26 cellular contexts compared by ENCODE assay signal in the genomic region with DNA sequence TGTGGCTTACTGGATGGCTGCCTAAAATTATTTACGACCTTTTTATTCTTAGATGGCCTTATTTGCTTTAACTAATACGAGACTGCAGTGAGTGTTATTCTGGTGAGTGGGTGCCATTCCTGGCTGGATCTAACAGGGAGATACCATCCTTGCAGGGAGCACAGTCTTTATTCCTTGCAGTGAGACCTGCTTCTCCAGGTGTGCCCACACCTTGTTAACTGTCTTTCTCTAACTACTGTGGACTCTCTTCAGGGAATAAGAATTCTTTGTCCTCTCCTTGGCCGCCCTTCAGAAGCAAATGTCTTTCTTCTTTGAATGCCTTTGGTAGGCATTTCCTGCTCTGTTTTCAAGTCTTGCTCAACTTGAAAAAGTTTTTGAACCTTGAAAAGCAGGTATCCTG. TPM values are rescaled to one million over a fixed set of nuclear protein-coding genes. Genes with fewer than 3 reads are reported as not detected.
DNase-seq lines count a peak whose midpoint lies in the region; ATAC-seq, FAIRE-seq and TF ChIP-seq lines count a peak whose summit lies in the region.
"Had no signal": no experiment of that assay in that cellular context is flagged by ENCODE, and none has a peak within 500 bp of the region (broad histone marks: within the 10 kb centered on the region; RNA-seq: fewer than 3 reads in every experiment).

No MANE protein-coding gene starts in this region.

- H3K4me1 Mint-ChIP-seq in H9 (peaks cover 16 to 19% of the 10 kb centered on the region in 2 experiments), WTC11 (peaks cover 18% of the 10 kb centered on the region), progenitor cell of endocrine pancreas (ENCODE audit: low read depth) (peaks cover 5% of the 10 kb centered on the region)
- H3K4me1 Mint-ChIP-seq: CD8-positive, alpha-beta memory T cell had no signal

- DNase-seq in H9, result no peak
- no peak for DNase-seq in WTC11 (ENCODE audit: low spot score)
- no peak for DNase-seq in keratinocyte (ENCODE audit: low read depth, low spot score)
- DNase-seq in progenitor cell of endocrine pancreas (ENCODE audit: low spot score, unreplicated experiment), result no peak
- DNase-seq in adrenal gland, result no peak
- no peak for DNase-seq in caudate nucleus (lab: John Stamatoyannopoulos, UW)
- DNase-seq in pons (ENCODE audit: low spot score), result no peak
- DNase-seq: 8988T; ACHN; AML-193; BE2C; CD4-positive, alpha-beta T cell; CD8-positive, alpha-beta memory T cell; DMS 273 treated with DMSO at 0.1 percent for 48 hours; DMS79; EL; GDM1; GOT3; H7; HFFc6 had no signal

- H4K20me1 ChIP-seq in H9 (ENCODE audit: control insufficient read depth, insufficient read depth, insufficient read length), result no peaks in the 10 kb centered on the region
- no peaks in the 10 kb centered on the region for H4K20me1 ChIP-seq in keratinocyte (ENCODE audit: control insufficient read depth, extremely low read depth, insufficient read depth, low read length)
- H4K20me1 ChIP-seq: BLaER1 treated with 17β-estradiol and CSF1 and Interleukin-3, amounts not matched to agents 10 nM and 100 nM had no signal

- H3K4me1 ChIP-seq in H9 (ENCODE audit: insufficient read depth, low read length) (no peaks in the 10 kb centered on the region), keratinocyte (ENCODE audit: control insufficient read depth, extremely low read depth, insufficient read depth, low read length) (peaks cover 10% of the 10 kb centered on the region), adrenal gland (replicated peaks in 1 of 2) (no peaks in the 10 kb centered on the region)
- H3K4me1 ChIP-seq: BE2C; BLaER1 treated with 17β-estradiol and CSF1 and Interleukin-3, amounts not matched to agents 10 nM and 100 nM had no signal

- POLR2A ChIA-PET in WTC11 (lab: Charles Lee), result no interaction called here

- H3K56ac ChIP-seq in H9 (ENCODE audit: insufficient read length, low read depth, low read length), result no peak overlapping the region

- H4K8ac ChIP-seq in H9 (replicated peaks; ENCODE audit: insufficient read length, low read depth, low read length), result no peak overlapping the region

- no peaks in the 10 kb centered on the region for H3K79me2 ChIP-seq in H9 (ENCODE audit: insufficient read depth, low read length)
- H3K79me2 ChIP-seq in keratinocyte (ENCODE audit: control insufficient read depth, insufficient read depth, low read length), result no peaks in the 10 kb centered on the region

- H2BK12ac ChIP-seq in H9 (ENCODE audit: insufficient read length, low read depth, low read length), result no peak overlapping the region

- H3K4me2 ChIP-seq in H9 (ENCODE audit: insufficient read depth, insufficient read length, low read length) (no peak overlapping the region), keratinocyte (ENCODE audit: control insufficient read depth, extremely low read depth, insufficient read depth, low read depth, low read length) (no peak overlapping the region)
- H3K4me2 ChIP-seq: A549; BLaER1 treated with 17β-estradiol and CSF1 and Interleukin-3, amounts not matched to agents 10 nM and 100 nM had no signal

- H2AFZ ChIP-seq in H9 (ENCODE audit: low read length) (no peak overlapping the region), keratinocyte (ENCODE audit: control insufficient read depth, low read length) (no peak overlapping the region)

- H2AK5ac ChIP-seq in H9 (ENCODE audit: insufficient read length, low read length), result no peak overlapping the region

- FAIRE-seq in keratinocyte (lab: Jason Lieb, UNC), result peak; percentile 13
- FAIRE-seq: A549, D721Med, GM12878 had no signal

- no peak overlapping the region for H3K18ac ChIP-seq in H9 (ENCODE audit: insufficient read length, low read depth, low read length)

- no peaks in the 10 kb centered on the region for H3K23me2 ChIP-seq in H9 (ENCODE audit: insufficient read length, low read depth, low read length, poor library complexity, severe bottlenecking)

- H3K9me1 ChIP-seq in keratinocyte (ENCODE audit: control insufficient read depth, extremely low read depth, insufficient read depth, low read length), result no peaks in the 10 kb centered on the region

- H3K27ac Mint-ChIP-seq in H9 (peak overlapping the region; percentile 2 to 66 (median 20); a peak in 2 of 7 replicates), WTC11 (no peak overlapping the region), progenitor cell of endocrine pancreas (peak overlapping the region; percentile 51)
- H3K27ac Mint-ChIP-seq: CD14-positive monocyte; CD4-positive, alpha-beta T cell; CD8-positive, alpha-beta memory T cell; HFFc6 had no signal

- peak; percentile 65 for ATAC-seq in WTC11
- ATAC-seq: A549, GM12878, HCT116 had no signal

- TF ChIP-seq CTCF in H9 (conservative IDR thresholded peaks at IDR 0.05), result no peak
- TF ChIP-seq CTCF in WTC11 (IDR thresholded peaks at IDR 0.05), result no peak
- TF ChIP-seq CTCF in keratinocyte (optimal IDR thresholded peaks at IDR 0.05 in 1 of 3, IDR thresholded peaks at IDR 0.05 in 1 of 3, conservative IDR thresholded peaks at IDR 0.05 in 1 of 3; ENCODE audit: extremely low read depth in 1 of 3, insufficient read depth in 2 of 3, low read length in 3 of 3), result no peak
- TF ChIP-seq CTCF in progenitor cell of endocrine pancreas (IDR thresholded peaks at IDR 0.05; ENCODE audit: unreplicated experiment), result no peak
- TF ChIP-seq CTCF in adrenal gland (IDR thresholded peaks at IDR 0.05), result no peak

- no peak overlapping the region for H4K5ac ChIP-seq in H9 (ENCODE audit: insufficient read length, low read depth, low read length)

- H3K4me3 ChIP-seq in keratinocyte (ENCODE audit: control insufficient read depth in 2 of 3, extremely low read depth in 1 of 3, insufficient read depth in 2 of 3, low read depth in 1 of 3, low read length in 3 of 3), result no peak overlapping the region
- no peak overlapping the region for H3K4me3 ChIP-seq in adrenal gland
- H3K4me3 ChIP-seq: A549; BLaER1 treated with 17β-estradiol and CSF1 and Interleukin-3, amounts not matched to agents 10 nM and 100 nM; GM12878 had no signal

- no peak overlapping the region for H3K4ac ChIP-seq in H9 (ENCODE audit: low read depth, low read length)

- no peaks in the 10 kb centered on the region for H3K79me1 ChIP-seq in H9 (ENCODE audit: insufficient read depth, low read depth, low read length, poor library complexity, severe bottlenecking)

- H3K23ac ChIP-seq in H9 (ENCODE audit: insufficient read length, low read depth, low read length), result no peak overlapping the region

- H3K27me3 Mint-ChIP-seq in H9 (ENCODE audit: low read depth) (peaks cover 9% of the 10 kb centered on the region), WTC11 (ENCODE audit: low read depth) (peaks cover 28% of the 10 kb centered on the region), progenitor cell of endocrine pancreas (no peaks in the 10 kb centered on the region)
- H3K27me3 Mint-ChIP-seq: CD4-positive, alpha-beta T cell had no signal

- intact Hi-C loops in adrenal gland (cut with DNase I), result no loop called here

- TF ChIP-seq POLR2A in adrenal gland (IDR thresholded peaks at IDR 0.05), result no peak

- no peak overlapping the region for H2BK5ac ChIP-seq in H9 (ENCODE audit: insufficient read length, low read length)

- no peak overlapping the region for H2BK15ac ChIP-seq in H9 (ENCODE audit: low read depth, low read length)

- H3T11ph ChIP-seq in H9 (ENCODE audit: low read length), result no peak overlapping the region

- no CpG with 5 or more reads among the region's 3 CpGs for WGBS in H9 (ENCODE audit: extremely low coverage, insufficient read length, low lambda C conversion rate)
- 88 to 92% (median 90%) methylated on average over 3 of the region's 3 CpGs for WGBS in adrenal gland, 4 donors

- H3K36me3 Mint-ChIP-seq in H9 (ENCODE audit: insufficient read depth in 1 of 3, low read depth in 3 of 3) (no peaks in the 10 kb centered on the region; a peak in 1 of 7 replicates), WTC11 (no peaks in the 10 kb centered on the region), progenitor cell of endocrine pancreas (ENCODE audit: insufficient read depth) (no peaks in the 10 kb centered on the region)
- H3K36me3 Mint-ChIP-seq: CD14-positive monocyte; CD8-positive, alpha-beta memory T cell had no signal

- H2BK20ac ChIP-seq in H9 (ENCODE audit: low read depth, low read length, poor library complexity, severe bottlenecking), result no peak overlapping the region

- H3K4me3 Mint-ChIP-seq in H9 (no peak overlapping the region), WTC11 (no peak overlapping the region), progenitor cell of endocrine pancreas (ENCODE audit: low read depth) (no peak overlapping the region)
- H3K4me3 Mint-ChIP-seq: CD14-positive monocyte; CD4-positive, alpha-beta T cell; CD8-positive, alpha-beta memory T cell; HFFc6 had no signal

- H3K9ac ChIP-seq in H9 (ENCODE audit: extremely low read depth, insufficient read length, low read length) (no peak overlapping the region), keratinocyte (ENCODE audit: control insufficient read depth, extremely low read depth, insufficient read depth, low read length) (no peak overlapping the region)
- H3K9ac ChIP-seq: BLaER1 treated with 17β-estradiol and CSF1 and Interleukin-3, amounts not matched to agents 10 nM and 100 nM had no signal

- no peak overlapping the region for H2BK120ac ChIP-seq in H9 (ENCODE audit: low read depth, low read length, poor library complexity, severe bottlenecking)

- H3K27me3 ChIP-seq in H9 (ENCODE audit: insufficient read depth, low read length) (no peaks in the 10 kb centered on the region), keratinocyte (ENCODE audit: control insufficient read depth, extremely low read depth, insufficient read depth, low read length) (no peaks in the 10 kb centered on the region), adrenal gland (no peaks in the 10 kb centered on the region)
- H3K27me3 ChIP-seq: BE2C; BLaER1 treated with 17β-estradiol and CSF1 and Interleukin-3, amounts not matched to agents 10 nM and 100 nM had no signal

- H3K27ac ChIP-seq in H9 (ENCODE audit: insufficient read length, low read depth, low read length) (no peak overlapping the region), keratinocyte (ENCODE audit: control insufficient read depth, insufficient read depth, low read length) (no peak overlapping the region), adrenal gland (no peak overlapping the region), caudate nucleus (ENCODE audit: low read depth, low read length) (no peak overlapping the region)
- H3K27ac ChIP-seq: A549; BLaER1 treated with 17β-estradiol and CSF1 and Interleukin-3, amounts not matched to agents 10 nM and 100 nM had no signal

- CTCF ChIA-PET in WTC11 (lab: Charles Lee), result no interaction called here

- H3K36me3 ChIP-seq in keratinocyte (ENCODE audit: control insufficient read depth in 2 of 2, extremely low read depth in 1 of 2, insufficient read depth in 2 of 2, low read length in 2 of 2) (no peaks in the 10 kb centered on the region), adrenal gland (replicated peaks in 1 of 2) (no peaks in the 10 kb centered on the region)
- H3K36me3 ChIP-seq: BE2C; BLaER1 treated with 17β-estradiol and CSF1 and Interleukin-3, amounts not matched to agents 10 nM and 100 nM had no signal

- H4K91ac ChIP-seq in H9 (ENCODE audit: insufficient read length, low read depth, low read length), result no peak overlapping the region

- H3K9me3 Mint-ChIP-seq in H9 (no peaks in the 10 kb centered on the region; a peak in 1 of 5 replicates), WTC11 (no peaks in the 10 kb centered on the region), progenitor cell of endocrine pancreas (ENCODE audit: low read depth) (no peaks in the 10 kb centered on the region)
- H3K9me3 Mint-ChIP-seq: CD14-positive monocyte; CD4-positive, alpha-beta T cell; CD8-positive, alpha-beta memory T cell; HFFc6 had no signal

- no peaks in the 10 kb centered on the region for H3K9me3 ChIP-seq in H9 (ENCODE audit: control insufficient read depth, low read depth, low read length)
- H3K9me3 ChIP-seq in keratinocyte (ENCODE audit: control insufficient read depth, low read depth, low read length), result no peaks in the 10 kb centered on the region
- H3K9me3 ChIP-seq in adrenal gland (replicated peaks in 1 of 3), result no peaks in the 10 kb centered on the region
- H3K9me3 ChIP-seq: A549; BE2C; BLaER1 treated with 17β-estradiol and CSF1 and Interleukin-3, amounts not matched to agents 10 nM and 100 nM had no signal

- no peak overlapping the region for H3K14ac ChIP-seq in H9 (ENCODE audit: insufficient read depth, low read length)

- dilution Hi-C loops in keratinocyte (cut with MboI; ENCODE audit: extremely low pct_ligation_motif_present, low sequenced_read_pairs), result no loop called here

RNA-seq across cellular contexts. Expression of a gene that starts 34.1 kb away (rescaled TPM):
- 27.5 and 28.2 TPM in 2 replicates for total RNA-seq in H9 (2021)
- 23.1 to 31.6 TPM (median 24.9 TPM) in 3 replicates for total RNA-seq in WTC11 (2021)
- polyA plus RNA-seq in keratinocyte, result 0.79 to 2.2 TPM (median 1.6 TPM) in 3 replicates
- polyA plus RNA-seq in keratinocyte (2011; ENCODE audit: low read depth), result 3.7 TPM
- 0.80 and 1.2 TPM in 2 replicates for polyA plus RNA-seq in keratinocyte (2011; cell fraction: cytosol; rRNA removed)
- polyA plus RNA-seq in keratinocyte (2011; cell fraction: nucleus; rRNA removed), result 3.0 and 4.0 TPM in 2 replicates
- polyA plus RNA-seq in keratinocyte (2012; ENCODE audit: low replicate concordance), result 0.52 and 1.7 TPM in 2 replicates
- 2.2 to 19.1 TPM (median 11.4 TPM) in 3 replicates for polyA minus RNA-seq in keratinocyte
- polyA minus RNA-seq in keratinocyte (2011; cell fraction: cytosol; rRNA and poly(A)+ RNA removed), result 2.7 TPM
- 7.1 and 8.9 TPM in 2 replicates for polyA minus RNA-seq in keratinocyte (2011; cell fraction: nucleus; rRNA and poly(A)+ RNA removed)
- 21.9 and 23.8 TPM in 2 replicates for total RNA-seq in progenitor cell of endocrine pancreas
- total RNA-seq in adrenal gland, result 10 to 100 TPM in 1 of 8 donors, 1 to 10 TPM in 7; 3.3 to 12.9 (median 5.2) TPM
- polyA plus RNA-seq in adrenal gland, result 1 to 10 TPM; 1.1 to 6.6 (median 2.6) TPM
- total RNA-seq: CD4-positive, alpha-beta T cell; CD8-positive, alpha-beta memory T cell had no signal
- polyA plus RNA-seq: CD14-positive monocyte; CD8-positive, alpha-beta memory T cell had no signal
